In the genomic region with DNA sequence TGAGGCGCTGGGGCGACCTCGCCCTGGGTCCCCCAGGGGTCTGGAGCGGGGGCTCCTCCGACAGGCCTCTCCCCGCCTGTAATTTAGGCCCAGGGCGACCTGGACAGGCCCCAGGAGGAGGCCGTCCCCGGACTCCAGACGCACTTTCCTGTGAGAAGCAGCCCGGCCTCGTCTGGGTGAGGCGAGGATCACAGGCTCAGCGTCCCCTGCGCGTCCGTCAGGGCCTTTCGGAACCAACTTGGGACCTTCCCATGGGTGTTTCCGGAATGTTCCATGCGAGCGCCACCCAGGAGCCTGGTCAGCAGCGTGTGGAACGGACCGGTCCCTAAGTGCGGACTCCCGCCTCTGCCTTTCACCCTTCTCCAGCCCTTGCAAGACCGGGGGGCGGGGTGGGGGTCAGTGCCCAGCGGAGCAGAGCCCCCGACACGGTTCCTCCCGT, we compare ENCODE assay signal across 1 cellular context.
TF ChIP-seq lines count a peak whose summit lies in the region.

No MANE protein-coding gene starts in this region.

TF ChIP-seq in HEK293, 187 proteins besides CTCF, POLR2A, EP300 and RAD21 (continued from another document):
- no peak for TF ChIP-seq ZNF311 (tag by site-specific recombination; IDR thresholded peaks at IDR 0.05; ENCODE audit: borderline replicate concordance)
TF ChIP-seq in HEK293: peak in this region for 1.
